In the genomic region with DNA sequence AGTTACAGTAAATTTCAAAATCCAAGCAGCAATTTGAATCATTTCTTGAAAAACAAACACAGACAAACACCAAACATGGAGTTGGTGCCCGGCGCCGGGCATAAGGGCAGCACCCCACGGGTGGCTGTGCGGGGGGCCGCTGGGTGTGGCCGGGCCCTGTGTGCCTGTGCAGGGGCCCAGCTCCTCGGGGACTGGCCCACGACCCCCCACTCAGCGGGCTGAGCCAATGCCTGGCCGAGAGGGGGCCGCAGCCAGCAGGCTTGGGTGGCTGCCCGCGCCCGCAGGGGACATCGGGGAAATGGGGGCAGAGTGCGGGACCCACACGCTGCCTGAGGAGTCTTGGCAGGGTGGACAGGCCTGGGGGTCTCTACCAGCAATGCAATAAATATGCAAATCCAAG, we compare ENCODE assay signal across 12 cellular contexts.
"Had no signal": no experiment of that assay in that cellular context is flagged by ENCODE, and none has a peak within 500 bp of the region (broad histone marks: within the 10 kb centered on the region; RNA-seq: fewer than 3 reads in every experiment).

No MANE protein-coding gene starts in this region.

- H3K27me3 Mint-ChIP-seq: activated T-helper 17 cell treated with anti-CD3 and anti-CD28 coated beads, Interleukin-2, amount 50 U/mL, for 72 hours; natural killer cell treated with Interleukin-12 subunit alpha and Interleukin-12 subunit beta and Interleukin-15 and Interleukin-18, amount 100 ng/mL, for 72 hours had no signal

- ATAC-seq: natural killer cell treated with Interleukin-12 subunit alpha and Interleukin-12 subunit beta and Interleukin-15 and Interleukin-18, amount 100 ng/mL, for 72 hours; stimulated activated naive CD8-positive, alpha-beta T cell treated with anti-CD3 and anti-CD28 coated beads, Interleukin-15, Interleukin-2, amounts not matched to agents 100 U/mL and 50 U/mL, for 24 hours had no signal

- H3K4me3 Mint-ChIP-seq: activated naive CD4-positive, alpha-beta T cell treated with anti-CD3 and anti-CD28 coated beads for 36 hours; activated T-helper 17 cell treated with anti-CD3 and anti-CD28 coated beads, Interleukin-2, amount 50 U/mL, for 72 hours; natural killer cell treated with Interleukin-12 subunit alpha and Interleukin-12 subunit beta and Interleukin-15 and Interleukin-18, amount 100 ng/mL, for 72 hours; T-helper 2 cell treated with Interferon-gamma antibody and Interleukin-4, amounts not matched to agents 5 μg/mL and 100 μg/mL, for 36 hours had no signal

- DNase-seq: activated naive CD4-positive, alpha-beta T cell treated with anti-CD3 and anti-CD28 coated beads for 36 hours; left ventricle myocardium superior; mesenchymal stem cell; stimulated activated naive CD8-positive, alpha-beta T cell treated with anti-CD3 and anti-CD28 coated beads, Interleukin-15, Interleukin-2, amounts not matched to agents 100 U/mL and 50 U/mL, for 24 hours had no signal

- H3K4me1 Mint-ChIP-seq: activated T-helper 17 cell treated with anti-CD3 and anti-CD28 coated beads, Interleukin-2, amount 50 U/mL, for 72 hours had no signal

- H3K27ac Mint-ChIP-seq: activated naive CD4-positive, alpha-beta T cell treated with anti-CD3 and anti-CD28 coated beads for 36 hours; activated T-helper 17 cell treated with anti-CD3 and anti-CD28 coated beads, Interleukin-2, amount 50 U/mL, for 72 hours; natural killer cell treated with Interleukin-12 subunit alpha and Interleukin-12 subunit beta and Interleukin-15 and Interleukin-18, amount 100 ng/mL, for 72 hours; T-helper 2 cell treated with Interferon-gamma antibody and Interleukin-4, amounts not matched to agents 5 μg/mL and 100 μg/mL, for 36 hours had no signal

- H3K27me3 ChIP-seq: cardiac muscle cell, dorsolateral prefrontal cortex, esophagus muscularis mucosa had no signal

- H3K9me3 Mint-ChIP-seq: activated naive CD4-positive, alpha-beta T cell treated with anti-CD3 and anti-CD28 coated beads for 36 hours; activated T-helper 17 cell treated with anti-CD3 and anti-CD28 coated beads, Interleukin-2, amount 50 U/mL, for 72 hours; natural killer cell treated with Interleukin-12 subunit alpha and Interleukin-12 subunit beta and Interleukin-15 and Interleukin-18, amount 100 ng/mL, for 72 hours; T-helper 2 cell treated with Interferon-gamma antibody and Interleukin-4, amounts not matched to agents 5 μg/mL and 100 μg/mL, for 36 hours had no signal

- H3K36me3 Mint-ChIP-seq: natural killer cell treated with Interleukin-12 subunit alpha and Interleukin-12 subunit beta and Interleukin-15 and Interleukin-18, amount 100 ng/mL, for 72 hours had no signal

- H3K4me1 ChIP-seq: psoas muscle had no signal

- H3K9me3 ChIP-seq: esophagus muscularis mucosa, psoas muscle had no signal

- H3K4me3 ChIP-seq: cardiac muscle cell, dorsolateral prefrontal cortex, esophagus muscularis mucosa, psoas muscle had no signal

- H3K27ac ChIP-seq: esophagus muscularis mucosa, psoas muscle had no signal

- FAIRE-seq: astrocyte had no signal
